In the genomic region with DNA sequence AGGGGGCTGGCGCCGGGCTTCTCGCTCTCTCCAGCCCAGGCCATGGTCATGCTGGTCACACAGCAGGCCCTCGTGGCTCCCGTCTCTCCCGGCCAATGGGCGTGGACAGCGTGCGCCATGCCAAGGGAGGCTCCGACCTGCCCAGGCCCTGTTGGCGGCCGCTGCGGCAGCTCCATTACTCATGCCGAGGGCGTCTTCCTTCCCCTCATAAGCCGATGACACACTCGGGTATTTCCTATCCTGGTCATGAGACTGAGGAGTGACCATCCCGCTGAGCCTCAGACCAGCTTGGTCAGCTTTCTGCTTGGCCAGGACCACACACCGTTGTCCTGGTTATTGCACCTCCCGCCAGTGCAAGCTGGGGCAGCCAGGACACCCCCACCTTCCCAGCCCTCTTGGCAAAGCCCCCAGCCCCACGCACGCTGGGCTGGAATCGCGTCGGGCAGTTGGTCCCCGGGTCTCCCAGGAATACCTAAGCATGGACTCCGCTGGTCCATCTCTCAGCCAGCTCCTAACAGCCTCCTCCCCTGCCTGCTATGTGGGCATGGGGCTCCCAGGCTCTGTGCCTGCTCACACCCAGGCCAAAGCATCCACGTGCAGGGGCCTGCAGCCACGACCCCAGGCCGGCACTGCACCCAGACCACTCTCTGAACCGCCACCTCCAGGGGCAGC, we compare ENCODE assay signal across 11 cellular contexts. TPM values are rescaled to one million over a fixed set of nuclear protein-coding genes. Genes with fewer than 3 reads are reported as not detected.
DNase-seq lines count a peak whose midpoint lies in the region; ATAC-seq and TF ChIP-seq lines count a peak whose summit lies in the region.
"Had no signal": no experiment of that assay in that cellular context is flagged by ENCODE, and none has a peak within 500 bp of the region (broad histone marks: within the 10 kb centered on the region; RNA-seq: fewer than 3 reads in every experiment).

No MANE protein-coding gene starts in this region.

- no peaks in the 10 kb centered on the region for H3K4me1 Mint-ChIP-seq in activated CD4-positive, alpha-beta T cell treated with anti-CD3 and anti-CD28 coated beads for 36 hours
- no peaks in the 10 kb centered on the region for H3K4me1 Mint-ChIP-seq in activated T-helper 1 cell treated with anti-CD3 and anti-CD28 coated beads, Interleukin-12 subunit alpha, Interleukin-12 subunit beta, Interleukin-2, Interleukin-4 antibody, amounts not matched to agents 30 ng/mL and 10 ng/mL and 1 ng/mL, durations not matched to agents 14 hours and 24 hours and 36 hours (ENCODE audit: low read depth)

- intact Hi-C loops in activated CD4-positive, alpha-beta T cell treated with anti-CD3 and anti-CD28 coated beads for 36 hours (cut with DNase I, micrococcal nuclease): no loop called here
- intact Hi-C loops in left colon (cut with DNase I, micrococcal nuclease): no loop called here
- intact Hi-C loops in activated T-helper 1 cell treated with anti-CD3 and anti-CD28 coated beads, Interleukin-12 subunit alpha, Interleukin-12 subunit beta, Interleukin-2, Interleukin-4 antibody, amounts not matched to agents 30 ng/mL and 10 ng/mL and 1 ng/mL, durations not matched to agents 14 hours and 24 hours and 36 hours (cut with micrococcal nuclease): no loop called here

- in situ Hi-C loops in astrocyte of the cerebellum (cut with HindIII; ENCODE audit: low sequenced_read_pairs): no loop called here

- CTCF ChIA-PET in activated CD4-positive, alpha-beta T cell treated with anti-CD3 and anti-CD28 coated beads for 36 hours (lab: Charles Lee): interaction anchor here (1.0 kb wide), 1 partner anchor 14 kb away, joined by 4 read pairs; no protein-coding TSS in a partner anchor

- H3K4me3 ChIP-seq in astrocyte of the cerebellum (ENCODE audit: low read depth, low read length): no peak overlapping the region
- H3K4me3 ChIP-seq in skin epidermis: no peak overlapping the region
- H3K4me3 ChIP-seq: ovary had no signal

- no peaks in the 10 kb centered on the region for H3K27me3 Mint-ChIP-seq in activated CD4-positive, alpha-beta T cell treated with anti-CD3 and anti-CD28 coated beads for 36 hours
- H3K27me3 Mint-ChIP-seq in activated T-helper 1 cell treated with anti-CD3 and anti-CD28 coated beads, Interleukin-12 subunit alpha, Interleukin-12 subunit beta, Interleukin-2, Interleukin-4 antibody, amounts not matched to agents 30 ng/mL and 10 ng/mL and 1 ng/mL, durations not matched to agents 14 hours and 24 hours and 36 hours (ENCODE audit: insufficient read depth): no peaks in the 10 kb centered on the region

- H3K36me3 Mint-ChIP-seq in activated CD4-positive, alpha-beta T cell treated with anti-CD3 and anti-CD28 coated beads for 36 hours (ENCODE audit: low read depth): no peaks in the 10 kb centered on the region
- no peaks in the 10 kb centered on the region for H3K36me3 Mint-ChIP-seq in activated T-helper 1 cell treated with anti-CD3 and anti-CD28 coated beads, Interleukin-12 subunit alpha, Interleukin-12 subunit beta, Interleukin-2, Interleukin-4 antibody, amounts not matched to agents 30 ng/mL and 10 ng/mL and 1 ng/mL, durations not matched to agents 14 hours and 24 hours and 36 hours (ENCODE audit: low read depth)

- no peak for ATAC-seq in activated CD4-positive, alpha-beta T cell treated with anti-CD3 and anti-CD28 coated beads for 36 hours
- ATAC-seq in left colon (no peak), HG03280 (IDR thresholded peaks at IDR 0.05; ENCODE audit: unreplicated experiment) (no peak)

- DNase-seq in HCEC 1CT: peak; percentile 85
- DNase-seq in astrocyte of the cerebellum (ENCODE audit: low read depth): peak; percentile 79
- DNase-seq in hippocampal formation (lab: John Stamatoyannopoulos, UW): peak; percentile 7 to 24
- DNase-seq in activated CD4-positive, alpha-beta T cell treated with anti-CD3 and anti-CD28 coated beads for 36 hours: no peak
- no peak for DNase-seq in left colon
- no peak for DNase-seq in activated T-helper 1 cell treated with anti-CD3 and anti-CD28 coated beads, Interleukin-12 subunit alpha, Interleukin-12 subunit beta, Interleukin-2, Interleukin-4 antibody, amounts not matched to agents 30 ng/mL and 10 ng/mL and 1 ng/mL, durations not matched to agents 14 hours and 24 hours and 36 hours (ENCODE audit: low spot score)
- DNase-seq: NCI-H1105 treated with DMSO at 0.1 percent for 48 hours had no signal

- H3K9me3 Mint-ChIP-seq in activated CD4-positive, alpha-beta T cell treated with anti-CD3 and anti-CD28 coated beads for 36 hours (ENCODE audit: low read depth): no peaks in the 10 kb centered on the region
- H3K9me3 Mint-ChIP-seq in activated T-helper 1 cell treated with anti-CD3 and anti-CD28 coated beads, Interleukin-12 subunit alpha, Interleukin-12 subunit beta, Interleukin-2, Interleukin-4 antibody, amounts not matched to agents 30 ng/mL and 10 ng/mL and 1 ng/mL, durations not matched to agents 14 hours and 24 hours and 36 hours: no peaks in the 10 kb centered on the region

- POLR2A ChIA-PET in activated CD4-positive, alpha-beta T cell treated with anti-CD3 and anti-CD28 coated beads for 36 hours (lab: Charles Lee): no interaction called here

- H3K27ac Mint-ChIP-seq in activated CD4-positive, alpha-beta T cell treated with anti-CD3 and anti-CD28 coated beads for 36 hours: no peak overlapping the region
- no peak overlapping the region for H3K27ac Mint-ChIP-seq in activated T-helper 1 cell treated with anti-CD3 and anti-CD28 coated beads, Interleukin-12 subunit alpha, Interleukin-12 subunit beta, Interleukin-2, Interleukin-4 antibody, amounts not matched to agents 30 ng/mL and 10 ng/mL and 1 ng/mL, durations not matched to agents 14 hours and 24 hours and 36 hours

- TF ChIP-seq CTCF in astrocyte of the cerebellum (IDR thresholded peaks at IDR 0.05; ENCODE audit: low read depth, low read length, missing control alignments): no peak

- H3K4me3 Mint-ChIP-seq in activated CD4-positive, alpha-beta T cell treated with anti-CD3 and anti-CD28 coated beads for 36 hours: no peak overlapping the region
- no peak overlapping the region for H3K4me3 Mint-ChIP-seq in activated T-helper 1 cell treated with anti-CD3 and anti-CD28 coated beads, Interleukin-12 subunit alpha, Interleukin-12 subunit beta, Interleukin-2, Interleukin-4 antibody, amounts not matched to agents 30 ng/mL and 10 ng/mL and 1 ng/mL, durations not matched to agents 14 hours and 24 hours and 36 hours

- H3K27ac ChIP-seq in skin epidermis: peak overlapping the region in 17 of 21 experiments; percentile 31 to 81 (median 72)
- H3K27ac ChIP-seq: ovary, VCaP had no signal

RNA-seq across cellular contexts. Expression of gene ARHGEF16, which starts 49.8 kb away (rescaled TPM):
- not detected for total RNA-seq in activated CD4-positive, alpha-beta T cell treated with anti-CD3 and anti-CD28 coated beads for 36 hours
- total RNA-seq in left colon: 100 to 1,000 TPM in 1 of 2 donors, 10 to 100 TPM in 1; 92.4 to 113 TPM
- not detected in 2 replicates for total RNA-seq in activated T-helper 1 cell treated with anti-CD3 and anti-CD28 coated beads, Interleukin-12 subunit alpha, Interleukin-12 subunit beta, Interleukin-2, Interleukin-4 antibody, amounts not matched to agents 30 ng/mL and 10 ng/mL and 1 ng/mL, durations not matched to agents 14 hours and 24 hours and 36 hours

Comparison
In these comparisons a context has a peak if more than half of its experiments do, and no peak if none do; other contexts are left out.
1. DNase-seq: peak in HCEC 1CT (single experiment), astrocyte of the cerebellum (single experiment) and hippocampal formation (2 of 2); none in activated CD4-positive, alpha-beta T cell treated with anti-CD3 and anti-CD28 coated beads for 36 hours (single experiment), left colon (0 of 2) and activated T-helper 1 cell treated with anti-CD3 and anti-CD28 coated beads, Interleukin-12 subunit alpha, Interleukin-12 subunit beta, Interleukin-2, Interleukin-4 antibody, amounts not matched to agents 30 ng/mL and 10 ng/mL and 1 ng/mL, durations not matched to agents 14 hours and 24 hours and 36 hours (single experiment).
2. RNA of gene ARHGEF16, which starts 49.8 kb away (total RNA-seq): 92.4 to 113 TPM in left colon; not detected in activated CD4-positive, alpha-beta T cell treated with anti-CD3 and anti-CD28 coated beads for 36 hours and not detected in activated T-helper 1 cell treated with anti-CD3 and anti-CD28 coated beads, Interleukin-12 subunit alpha, Interleukin-12 subunit beta, Interleukin-2, Interleukin-4 antibody, amounts not matched to agents 30 ng/mL and 10 ng/mL and 1 ng/mL, durations not matched to agents 14 hours and 24 hours and 36 hours; every median in the first group is over 10 times any median in the second.